In genomic region chr13:41976491-41976890, GRCh38 we compare ENCODE assay signal across 2 cellular contexts.
TF ChIP-seq lines count a peak whose summit lies in the region.

No MANE protein-coding gene starts in this region.

TF ChIP-seq in GM23338, 12 proteins besides CTCF, POLR2A, EP300 and RAD21:
- TF ChIP-seq EZH2phosphoT487 (IDR thresholded peaks at IDR 0.05; ENCODE audit: unreplicated experiment) = no peak
- no peak for TF ChIP-seq ZNF462 (CRISPR knock-in tag; IDR thresholded peaks at IDR 0.05)
- no peak for TF ChIP-seq ETS1 (IDR thresholded peaks at IDR 0.05)
- no peak for TF ChIP-seq STAT1 (IDR thresholded peaks at IDR 0.05; ENCODE audit: unreplicated experiment)
- TF ChIP-seq ZNF331 (CRISPR knock-in tag; IDR thresholded peaks at IDR 0.05; ENCODE audit: low read depth) = no peak
- no peak for TF ChIP-seq JUNB (IDR thresholded peaks at IDR 0.05; ENCODE audit: unreplicated experiment)
- no peak for TF ChIP-seq EZH2 (IDR thresholded peaks at IDR 0.05; ENCODE audit: low read depth, unreplicated experiment)
- TF ChIP-seq CREB1 (CRISPR knock-in tag; IDR thresholded peaks at IDR 0.05; ENCODE audit: low read depth) = no peak
- TF ChIP-seq REST (IDR thresholded peaks at IDR 0.05; ENCODE audit: unreplicated experiment) = no peak
- no peak for TF ChIP-seq NANOG (IDR thresholded peaks at IDR 0.05; ENCODE audit: borderline replicate concordance)
TF ChIP-seq in GM23338: peak in this region for 0.

TF ChIP-seq in H1, 55 proteins besides CTCF, POLR2A, EP300 and RAD21:
- TF ChIP-seq GABPA (IDR thresholded peaks at IDR 0.05; ENCODE audit: borderline replicate concordance, insufficient read depth, low read length) (no peak), SAP30 (IDR thresholded peaks at IDR 0.05; ENCODE audit: insufficient read depth, insufficient replicate concordance, low read length) (no peak), CHD7 (IDR thresholded peaks at IDR 0.05; ENCODE audit: insufficient replicate concordance, low read length) (no peak), ZNF274 (IDR thresholded peaks at IDR 0.05; ENCODE audit: borderline replicate concordance, extremely low read depth, low read length) (no peak), TAF7 (optimal IDR thresholded peaks at IDR 0.05; ENCODE audit: borderline replicate concordance, low read depth, low read length) (no peak), NANOG (IDR thresholded peaks at IDR 0.05; ENCODE audit: insufficient read depth, low read depth, low read length, poor library complexity, severe bottlenecking) (no peak), HDAC2 (IDR thresholded peaks at IDR 0.05; ENCODE audit: borderline replicate concordance in 1 of 2, low read depth in 2 of 2, low read length in 2 of 2) (no peak), SUZ12 (IDR thresholded peaks at IDR 0.05; ENCODE audit: low read length) (no peak), BRCA1 (IDR thresholded peaks at IDR 0.05; ENCODE audit: low read depth, low read length) (no peak), USF2 (IDR thresholded peaks at IDR 0.05; ENCODE audit: low read length) (no peak), RBBP5 (IDR thresholded peaks at IDR 0.05; ENCODE audit: borderline replicate concordance, low read depth, low read length) (no peak), ATF3 (IDR thresholded peaks at IDR 0.05; ENCODE audit: insufficient read depth, low read depth, low read length) (no peak), MAX (IDR thresholded peaks at IDR 0.05) (no peak), BACH1 (IDR thresholded peaks at IDR 0.05; ENCODE audit: low read length) (no peak), CBX5 (IDR thresholded peaks at IDR 0.05; ENCODE audit: low read depth, low read length) (no peak), EGR1 (IDR thresholded peaks at IDR 0.05; ENCODE audit: borderline replicate concordance, low read depth, low read length) (no peak)
